9 cellular contexts compared by ENCODE assay signal in the genomic region with DNA sequence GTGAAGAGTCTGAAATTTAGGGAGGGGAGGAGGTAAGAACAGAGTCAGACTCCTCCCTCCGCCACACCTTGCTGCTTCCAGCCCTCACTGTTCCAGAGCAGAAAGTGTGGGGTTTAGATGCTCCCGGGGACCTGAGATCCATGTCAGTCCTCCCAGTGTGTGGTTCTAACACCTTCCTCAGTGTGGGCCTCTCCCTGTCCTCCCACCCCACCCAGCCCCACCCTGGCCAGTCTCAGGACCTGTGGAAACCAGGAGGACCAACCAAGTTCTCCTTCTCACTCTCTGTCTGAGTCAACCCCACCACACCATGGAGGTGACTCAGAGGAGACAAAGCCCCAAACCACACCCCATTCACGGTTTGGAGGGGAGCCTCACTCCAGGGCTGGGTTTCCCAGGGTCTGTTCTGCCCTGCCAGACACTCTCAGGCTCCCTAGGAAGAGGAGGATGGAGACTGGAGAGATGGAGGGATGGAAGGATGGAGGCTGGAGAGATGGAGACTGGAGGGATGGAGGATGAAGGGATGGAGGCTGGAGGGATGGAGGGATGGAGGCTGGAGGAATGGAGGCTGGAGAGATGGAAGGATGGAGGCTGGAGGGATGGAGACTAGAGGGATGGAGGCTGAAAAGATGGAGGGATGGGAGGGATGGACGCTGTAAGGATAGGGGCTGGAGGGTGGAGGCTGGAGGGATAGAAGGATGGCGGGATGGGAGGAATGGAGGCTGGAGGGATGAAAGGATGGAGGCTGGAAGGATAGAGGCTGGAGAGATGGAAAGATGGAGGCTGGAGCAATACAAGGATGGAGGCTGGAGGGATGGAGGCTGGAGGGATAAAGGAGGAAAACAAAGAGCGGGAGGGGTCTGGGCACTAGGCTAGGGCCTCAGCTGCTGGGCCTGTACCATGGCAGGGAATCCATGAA.
DNase-seq lines count a peak whose midpoint lies in the region; ATAC-seq and TF ChIP-seq lines count a peak whose summit lies in the region.
"Had no signal": no experiment of that assay in that cellular context is flagged by ENCODE, and none has a peak within 500 bp of the region (broad histone marks: within the 10 kb centered on the region; RNA-seq: fewer than 3 reads in every experiment).

No MANE protein-coding gene starts in this region.

- 63 to 74% methylated on average over 4 to 6 of the region's 6 CpGs for WGBS in gastroesophageal sphincter (ENCODE audit: low coverage in 1 of 2), 2 donors
- WGBS in trophoblast cell (ENCODE audit: extremely low coverage, insufficient coverage, insufficient read length): 100% methylated on average over 2 of the region's 6 CpGs

- H3K79me1 ChIP-seq in trophoblast cell (ENCODE audit: low read length): no peaks in the 10 kb centered on the region

- no peak overlapping the region for H2BK120ac ChIP-seq in trophoblast cell (ENCODE audit: insufficient read depth, low read length, poor library complexity)

- no peak for TF ChIP-seq EP300 in gastroesophageal sphincter (IDR thresholded peaks at IDR 0.05)

- no peak for TF ChIP-seq CTCF in gastroesophageal sphincter (IDR thresholded peaks at IDR 0.05)

- TF ChIP-seq POLR2A in GM18951 (IDR thresholded peaks at IDR 0.05; ENCODE audit: extremely low read depth, insufficient read depth, insufficient read length) (peak; percentile 51), gastroesophageal sphincter (IDR thresholded peaks at IDR 0.05) (no peak)

- H3K23ac ChIP-seq in trophoblast cell (ENCODE audit: low read length): no peak overlapping the region

- peak; percentile 42 for ATAC-seq in HG03103 (IDR thresholded peaks at IDR 0.05; ENCODE audit: low read depth, unreplicated experiment)
- no peak for ATAC-seq in gastroesophageal sphincter

- H3K9ac ChIP-seq in trophoblast cell (ENCODE audit: low read length): no peak overlapping the region

- peaks cover 0 to 11% (median 0%) of the 10 kb centered on the region in 3 donors for H3K4me1 ChIP-seq in gastroesophageal sphincter
- peaks cover 0 to 2% of the 10 kb centered on the region in 2 experiments for H3K4me1 ChIP-seq in trophoblast cell (ENCODE audit: control insufficient read depth in 1 of 2, insufficient read depth in 2 of 2, low read length in 2 of 2)

- H3K9me3 ChIP-seq in gastroesophageal sphincter (no peaks in the 10 kb centered on the region), trophoblast cell (ENCODE audit: insufficient read depth, low read depth, low read length) (peaks cover 3% of the 10 kb centered on the region)

- H3K4ac ChIP-seq in trophoblast cell (ENCODE audit: low read depth, low read length): no peak overlapping the region

- H4K12ac ChIP-seq in trophoblast cell (ENCODE audit: low read depth, low read length): no peak overlapping the region

- no peak overlapping the region for H2AK5ac ChIP-seq in trophoblast cell (ENCODE audit: low read length)

- H2AFZ ChIP-seq in trophoblast cell (ENCODE audit: insufficient read depth, low read length, poor library complexity): no peak overlapping the region

- peak overlapping the region; percentile 64 for H3K4me3 Mint-ChIP-seq in activated CD4-positive, alpha-beta T cell treated with anti-CD3 and anti-CD28 coated beads, Interleukin-2, amount 10 ng/mL, durations not matched to agents 7 days and 5 days
- H3K4me3 Mint-ChIP-seq: neural crest cell had no signal

- H3K27me3 ChIP-seq in gastroesophageal sphincter: peaks cover 4% of the 10 kb centered on the region
- H3K27me3 ChIP-seq in trophoblast cell (ENCODE audit: insufficient read depth, low read length): no peaks in the 10 kb centered on the region

- no peak overlapping the region for H3K14ac ChIP-seq in trophoblast cell (ENCODE audit: low read length)

- H3K9me3 Mint-ChIP-seq in activated CD4-positive, alpha-beta T cell treated with anti-CD3 and anti-CD28 coated beads, Interleukin-2, amount 10 ng/mL, durations not matched to agents 7 days and 5 days: no peaks in the 10 kb centered on the region
- H3K9me3 Mint-ChIP-seq: neural crest cell had no signal

- POLR2A ChIA-PET in activated CD4-positive, alpha-beta T cell treated with anti-CD3 and anti-CD28 coated beads, Interleukin-2, amount 10 ng/mL, durations not matched to agents 7 days and 5 days (lab: Charles Lee): no interaction called here

- in situ Hi-C loops in GM18951 (cut with MboI; ENCODE audit: low sequenced_read_pairs, unreplicated experiment): loop anchor here (5.0 kb wide), 1 partner anchor 89 kb away; no protein-coding TSS in a partner anchor

- peak; percentile 83 for DNase-seq in activated CD4-positive, alpha-beta T cell treated with anti-CD3 and anti-CD28 coated beads, Interleukin-2, amount 10 ng/mL, durations not matched to agents 7 days and 5 days
- DNase-seq in germinal center (ENCODE audit: low spot score): peak; percentile 51
- no peak for DNase-seq in trophoblast cell
- no peak for DNase-seq in putamen (ENCODE audit: low spot score)
- no peak for DNase-seq in H4 (ENCODE audit: low spot score)

- H3K4me1 Mint-ChIP-seq in activated CD4-positive, alpha-beta T cell treated with anti-CD3 and anti-CD28 coated beads, Interleukin-2, amount 10 ng/mL, durations not matched to agents 7 days and 5 days: peaks cover 93% of the 10 kb centered on the region

- no peak overlapping the region for H2BK5ac ChIP-seq in trophoblast cell (ENCODE audit: low read depth, low read length, poor library complexity)

- H3K4me2 ChIP-seq in trophoblast cell (ENCODE audit: low read length): no peak overlapping the region

- no peak overlapping the region for H4K8ac ChIP-seq in trophoblast cell (ENCODE audit: low read depth, low read length)

- H3K27ac ChIP-seq in gastroesophageal sphincter: no peak overlapping the region
- H3K27ac ChIP-seq in trophoblast cell (ENCODE audit: low read depth, low read length): no peak overlapping the region

- H3K36me3 ChIP-seq in gastroesophageal sphincter (no peaks in the 10 kb centered on the region), trophoblast cell (ENCODE audit: control insufficient read depth in 1 of 2, insufficient read depth in 2 of 2, low read length in 2 of 2) (no peaks in the 10 kb centered on the region)

- H3K27me3 Mint-ChIP-seq in activated CD4-positive, alpha-beta T cell treated with anti-CD3 and anti-CD28 coated beads, Interleukin-2, amount 10 ng/mL, durations not matched to agents 7 days and 5 days: no peaks in the 10 kb centered on the region

- H3K79me2 ChIP-seq in trophoblast cell (ENCODE audit: control insufficient read depth, insufficient read depth, low read length, poor library complexity): no peaks in the 10 kb centered on the region

- no peak overlapping the region for H3K18ac ChIP-seq in trophoblast cell (ENCODE audit: low read length)

- H3K4me3 ChIP-seq in gastroesophageal sphincter: no peak overlapping the region
- no peak overlapping the region for H3K4me3 ChIP-seq in trophoblast cell (ENCODE audit: low read depth, low read length)

- H4K91ac ChIP-seq in trophoblast cell (ENCODE audit: low read depth, low read length): no peak overlapping the region

- H3K27ac Mint-ChIP-seq in activated CD4-positive, alpha-beta T cell treated with anti-CD3 and anti-CD28 coated beads, Interleukin-2, amount 10 ng/mL, durations not matched to agents 7 days and 5 days: peak overlapping the region; percentile 86

- CTCF ChIA-PET in activated CD4-positive, alpha-beta T cell treated with anti-CD3 and anti-CD28 coated beads, Interleukin-2, amount 10 ng/mL, durations not matched to agents 7 days and 5 days (lab: Charles Lee): interaction anchor here (0.8 to 2.5 kb wide), 5 partner anchors 22 to 98 kb away, joined by 3 to 7 read pairs (median 4); no protein-coding TSS in a partner anchor

- no peak overlapping the region for H2BK12ac ChIP-seq in trophoblast cell (ENCODE audit: low read length)

- peaks cover 1% of the 10 kb centered on the region for H3K36me3 Mint-ChIP-seq in activated CD4-positive, alpha-beta T cell treated with anti-CD3 and anti-CD28 coated beads, Interleukin-2, amount 10 ng/mL, durations not matched to agents 7 days and 5 days (ENCODE audit: low read depth)

Comparison
In these comparisons a context has a peak if more than half of its experiments do, and no peak if none do; other contexts are left out.
1. DNase-seq: peak in activated CD4-positive, alpha-beta T cell treated with anti-CD3 and anti-CD28 coated beads, Interleukin-2, amount 10 ng/mL, durations not matched to agents 7 days and 5 days (single experiment) and germinal center (single experiment); none in trophoblast cell (0 of 2), putamen (single experiment) and H4 (single experiment).